20 cellular contexts compared by ENCODE assay signal in the genomic region with DNA sequence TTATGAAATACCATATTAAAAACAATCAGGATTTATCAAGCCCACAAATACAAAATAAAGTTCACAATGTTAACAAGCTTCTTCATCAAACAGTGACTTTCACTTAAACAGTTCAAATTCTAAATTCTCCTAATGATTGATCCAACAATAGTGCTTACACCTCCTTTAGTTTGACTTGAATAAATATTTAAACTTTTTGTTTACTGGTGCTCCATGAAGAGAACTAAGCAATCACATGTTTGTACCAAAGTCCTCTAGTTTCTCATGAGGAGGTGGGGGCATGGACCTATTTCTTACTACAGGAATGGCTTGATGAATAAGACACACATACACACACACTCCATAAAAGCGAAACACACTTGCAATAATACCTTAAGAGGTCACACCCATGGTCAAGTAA.
DNase-seq lines count a peak whose midpoint lies in the region; ATAC-seq, FAIRE-seq and TF ChIP-seq lines count a peak whose summit lies in the region.
"Had no signal": no experiment of that assay in that cellular context is flagged by ENCODE, and none has a peak within 500 bp of the region (broad histone marks: within the 10 kb centered on the region; RNA-seq: fewer than 3 reads in every experiment).

No MANE protein-coding gene starts in this region.

- peak overlapping the region; percentile 2 for H3K27ac Mint-ChIP-seq in activated CD4-positive, alpha-beta memory T cell treated with anti-CD3 and anti-CD28 coated beads for 36 hours
- H3K27ac Mint-ChIP-seq in activated CD4-positive, alpha-beta memory T cell treated with anti-CD3 and anti-CD28 coated beads, Interleukin-2, amount 10 ng/mL, durations not matched to agents 7 days and 5 days = no peak overlapping the region
- H3K27ac Mint-ChIP-seq: HFFc6 had no signal

- ATAC-seq in A549 = no peak
- peak; percentile 45 for ATAC-seq in HepG2
- ATAC-seq in right cardiac atrium = no peak

- FAIRE-seq in A549 (lab: Jason Lieb, UNC) (no peak), GM18507 (lab: Jason Lieb, UNC) (peak; percentile 15), HepG2 (lab: Jason Lieb, UNC) (peak; percentile 65)
- FAIRE-seq: D721Med had no signal

- H3K9me3 ChIP-seq in A549 (no peaks in the 10 kb centered on the region), HepG2 (ENCODE audit: low read length) (no peaks in the 10 kb centered on the region), right cardiac atrium (ENCODE audit: control insufficient read depth, low read length) (no peaks in the 10 kb centered on the region)

- no peak overlapping the region for H3K4me3 ChIP-seq in A549
- H3K4me3 ChIP-seq in HepG2 (replicated peaks in 1 of 3; ENCODE audit: insufficient read depth in 1 of 3, low read depth in 2 of 3, low read length in 3 of 3) = no peak overlapping the region
- H3K4me3 ChIP-seq in right cardiac atrium (ENCODE audit: low read length) = no peak overlapping the region

- POLR2A ChIA-PET in activated CD4-positive, alpha-beta memory T cell treated with anti-CD3 and anti-CD28 coated beads for 36 hours (lab: Charles Lee) = interaction anchor here (0.7 kb wide), 1 partner anchor 14 kb away, joined by 4 read pairs; no protein-coding TSS in a partner anchor
- POLR2A ChIA-PET in activated CD4-positive, alpha-beta memory T cell treated with anti-CD3 and anti-CD28 coated beads, Interleukin-2, amount 10 ng/mL, durations not matched to agents 7 days and 5 days (lab: Charles Lee) = interaction anchor here (1.5 kb wide), 1 partner anchor 9 kb away, joined by 3 read pairs; no protein-coding TSS in a partner anchor
- POLR2A ChIA-PET in A549 (lab: Yijun Ruan, JAX) (no interaction called here), HepG2 (lab: Yijun Ruan, JAX) (no interaction called here)

- H3K4me3 Mint-ChIP-seq in activated CD4-positive, alpha-beta memory T cell treated with anti-CD3 and anti-CD28 coated beads for 36 hours = no peak overlapping the region
- no peak overlapping the region for H3K4me3 Mint-ChIP-seq in activated CD4-positive, alpha-beta memory T cell treated with anti-CD3 and anti-CD28 coated beads, Interleukin-2, amount 10 ng/mL, durations not matched to agents 7 days and 5 days
- H3K4me3 Mint-ChIP-seq: B cell, HFFc6 had no signal

- H4K20me1 ChIP-seq in HepG2 (ENCODE audit: insufficient read depth, low read length) = no peaks in the 10 kb centered on the region; the same call in 1 of the 2 replicates

- no peaks in the 10 kb centered on the region for H3K9me3 Mint-ChIP-seq in activated CD4-positive, alpha-beta memory T cell treated with anti-CD3 and anti-CD28 coated beads for 36 hours
- no peaks in the 10 kb centered on the region for H3K9me3 Mint-ChIP-seq in activated CD4-positive, alpha-beta memory T cell treated with anti-CD3 and anti-CD28 coated beads, Interleukin-2, amount 10 ng/mL, durations not matched to agents 7 days and 5 days
- H3K9me3 Mint-ChIP-seq: HFFc6 had no signal

- CTCF ChIA-PET in activated CD4-positive, alpha-beta memory T cell treated with anti-CD3 and anti-CD28 coated beads for 36 hours (lab: Charles Lee) = interaction anchor here (0.9 kb wide), 1 partner anchor 50 kb away, joined by 3 read pairs; no protein-coding TSS in a partner anchor
- CTCF ChIA-PET in activated CD4-positive, alpha-beta memory T cell treated with anti-CD3 and anti-CD28 coated beads, Interleukin-2, amount 10 ng/mL, durations not matched to agents 7 days and 5 days (lab: Charles Lee) = no interaction called here
- CTCF ChIA-PET in A549 (lab: Yijun Ruan, JAX) = interaction anchor here (1.1 kb wide), 1 partner anchor 51 kb away, joined by 3 read pairs; no protein-coding TSS in a partner anchor
- CTCF ChIA-PET in HepG2 (lab: Yijun Ruan, JAX; ENCODE audit: low intra/inter-chr PET ratio, low total read pairs) = no interaction called here

- TF ChIP-seq EP300 in A549 (IDR thresholded peaks at IDR 0.05) (no peak), HepG2 (IDR thresholded peaks at IDR 0.05; ENCODE audit: low read depth in 2 of 2, low read length in 2 of 2) (peak in 1 of 2 experiments; percentile 45; a peak in 2 of 4 replicates), HepG2 (CRISPR knock-in tag; IDR thresholded peaks at IDR 0.05; ENCODE audit: borderline replicate concordance) (no peak)

- TF ChIP-seq POLR2A in A549 (IDR thresholded peaks at IDR 0.05; ENCODE audit: low read length) (no peak), HepG2 (IDR thresholded peaks at IDR 0.05; ENCODE audit: insufficient read depth in 1 of 2, low read depth in 2 of 2, low read length in 2 of 2) (no peak)

- no TSS peak for BruUV-seq in HepG2 (replicated peaks; lab: Mats Ljungman, UMichigan)

- TF ChIP-seq RAD21 in A549 (conservative IDR thresholded peaks at IDR 0.05 in 1 of 2, IDR thresholded peaks at IDR 0.05 in 1 of 2) (no peak), HepG2 (CRISPR knock-in tag; IDR thresholded peaks at IDR 0.05) (no peak)

- in situ Hi-C loops in HepG2 (cut with HindIII; ENCODE audit: extremely low pct_ligation_motif_present, low pct_unique_long_range_greater_than_20kb) = no loop called here

- H3K27ac ChIP-seq in A549 = 0 out of 6 replicates have a peak overlapping the region, but pooled peaks of 1 of the 2 experiments have one; percentile 17
- H3K27ac ChIP-seq in HepG2 (ENCODE audit: extremely low read length, insufficient read depth, low read length) = peak overlapping the region; percentile 26
- no peak overlapping the region for H3K27ac ChIP-seq in right cardiac atrium (ENCODE audit: low read length)

- DNase-seq in activated CD4-positive, alpha-beta memory T cell treated with anti-CD3 and anti-CD28 coated beads for 36 hours = no peak
- DNase-seq in activated CD4-positive, alpha-beta memory T cell treated with anti-CD3 and anti-CD28 coated beads, Interleukin-2, amount 10 ng/mL, durations not matched to agents 7 days and 5 days = no peak
- peak in 1 of 2 experiments; percentile 4 for DNase-seq in A549 (ENCODE audit: low read depth in 1 of 2, low spot score in 1 of 2)
- no peak for DNase-seq in GM18507 (ENCODE audit: extremely low spot score, insufficient read length, low read depth)
- no peak for DNase-seq in HepG2 (ENCODE audit: low spot score)
- DNase-seq in NCI-H345 (lab: John Stamatoyannopoulos, UW) = no peak
- DNase-seq in right cardiac atrium = no peak
- no peak for DNase-seq in SK-N-DZ (ENCODE audit: low spot score)
- DNase-seq: 8988T, DMS79 treated with DMSO at 0.1 percent for 48 hours, H7, HFFc6, KG1, NCI-H1105 treated with DMSO at 0.1 percent for 48 hours, NCI-H1694, NCI-H510A treated with DMSO at 0.1 percent for 48 hours, NCI-H774, SHP77 treated with DMSO at 0.1 percent for 48 hours had no signal

- H3K36me3 Mint-ChIP-seq in activated CD4-positive, alpha-beta memory T cell treated with anti-CD3 and anti-CD28 coated beads for 36 hours = peaks cover 5% of the 10 kb centered on the region
- H3K36me3 Mint-ChIP-seq in activated CD4-positive, alpha-beta memory T cell treated with anti-CD3 and anti-CD28 coated beads, Interleukin-2, amount 10 ng/mL, durations not matched to agents 7 days and 5 days (ENCODE audit: low read depth) = peaks cover 60% of the 10 kb centered on the region

- no peaks in the 10 kb centered on the region for H3K27me3 ChIP-seq in HepG2 (ENCODE audit: control insufficient read depth in 1 of 2, insufficient read depth in 2 of 2, low read length in 2 of 2)
- H3K27me3 ChIP-seq in right cardiac atrium (ENCODE audit: control insufficient read depth, insufficient read depth) = no peaks in the 10 kb centered on the region

- TF ChIP-seq CTCF in A549 (IDR thresholded peaks at IDR 0.05) (no peak), HepG2 (CRISPR knock-in tag; IDR thresholded peaks at IDR 0.05) (no peak)

- 71% methylated on average over 1 of the region's 1 CpG for WGBS in A549 (ENCODE audit: missing lambda C conversion rate)
- 93% methylated on average over 1 of the region's 1 CpG for WGBS in HepG2 (ENCODE audit: low lambda C conversion rate)
- WGBS in right cardiac atrium = 100% methylated on average over 1 of the region's 1 CpG

- intact Hi-C loops in activated CD4-positive, alpha-beta memory T cell treated with anti-CD3 and anti-CD28 coated beads for 36 hours (cut with micrococcal nuclease) = loop anchor here (2.0 to 10.0 kb wide), 6 partner anchors 157 to 886 kb away; partner anchors contain the start of gene LYRM7
- intact Hi-C loops in HepG2 (cut with micrococcal nuclease; ENCODE audit: unreplicated experiment) = no loop called here
- intact Hi-C loops in right cardiac atrium (cut with DNase I) = no loop called here

- no peak overlapping the region for H3K9ac ChIP-seq in HepG2 (ENCODE audit: insufficient read depth, low read depth, low read length)

- H3K79me2 ChIP-seq in HepG2 (ENCODE audit: insufficient read depth, low read length) = peaks cover 2% of the 10 kb centered on the region

- no peaks in the 10 kb centered on the region for H3K27me3 Mint-ChIP-seq in activated CD4-positive, alpha-beta memory T cell treated with anti-CD3 and anti-CD28 coated beads for 36 hours
- no peaks in the 10 kb centered on the region for H3K27me3 Mint-ChIP-seq in activated CD4-positive, alpha-beta memory T cell treated with anti-CD3 and anti-CD28 coated beads, Interleukin-2, amount 10 ng/mL, durations not matched to agents 7 days and 5 days
- H3K27me3 Mint-ChIP-seq: B cell had no signal

- peaks cover 87% of the 10 kb centered on the region for H3K4me1 Mint-ChIP-seq in activated CD4-positive, alpha-beta memory T cell treated with anti-CD3 and anti-CD28 coated beads for 36 hours (ENCODE audit: low read depth)
- H3K4me1 Mint-ChIP-seq in activated CD4-positive, alpha-beta memory T cell treated with anti-CD3 and anti-CD28 coated beads, Interleukin-2, amount 10 ng/mL, durations not matched to agents 7 days and 5 days = peaks cover 74% of the 10 kb centered on the region

- H3K4me2 ChIP-seq in A549 = peak overlapping the region; percentile 58; the same call in 2 of the 3 replicates
- H3K4me2 ChIP-seq in HepG2 (ENCODE audit: low read depth, low read length) = peak overlapping the region; percentile 8; the same call in 1 of the 2 replicates

- peaks cover 5% of the 10 kb centered on the region in 2 experiments; a peak in 1 of 5 replicates for H3K36me3 ChIP-seq in HepG2 (replicated peaks in 1 of 2; ENCODE audit: control insufficient read depth in 1 of 2, insufficient read depth in 2 of 2, low read length in 2 of 2)

- no peak overlapping the region for H2AFZ ChIP-seq in HepG2 (ENCODE audit: low read length)

- H3K4me1 ChIP-seq in A549 (peaks cover 49% of the 10 kb centered on the region), HepG2 (ENCODE audit: insufficient read depth, low read length) (peaks cover 43% of the 10 kb centered on the region), right cardiac atrium (ENCODE audit: control insufficient read depth, insufficient read depth, low read length) (no peaks in the 10 kb centered on the region)

TF ChIP-seq in A549, 52 proteins besides CTCF, POLR2A, EP300 and RAD21 (continues in another document):
- TF ChIP-seq PHF8 (IDR thresholded peaks at IDR 0.05; ENCODE audit: borderline replicate concordance, low read depth) = no peak
- no peak for TF ChIP-seq HEYL (CRISPR knock-in tag; IDR thresholded peaks at IDR 0.05)
- TF ChIP-seq CBX2 (IDR thresholded peaks at IDR 0.05; ENCODE audit: borderline replicate concordance, low read depth) = no peak

TF ChIP-seq in HepG2, 621 proteins besides CTCF, POLR2A, EP300 and RAD21 (continues in another document):
- TF ChIP-seq NFIC (IDR thresholded peaks at IDR 0.05; ENCODE audit: low read length) (0 out of 2 replicates have a peak, but pooled peaks have one; percentile 19), SOX5 (CRISPR knock-in tag; IDR thresholded peaks at IDR 0.05; ENCODE audit: borderline replicate concordance) (peak; percentile 52; the same call in 1 of the 2 replicates), ZNF709 (CRISPR knock-in tag; IDR thresholded peaks at IDR 0.05) (no peak)

Comparison
In these comparisons a context has a peak if more than half of its experiments do, and no peak if none do; other contexts are left out.
1. CTCF ChIA-PET loops: an anchor here in activated CD4-positive, alpha-beta memory T cell treated with anti-CD3 and anti-CD28 coated beads for 36 hours (0.9 kb wide) and A549 (1.1 kb wide); none called in activated CD4-positive, alpha-beta memory T cell treated with anti-CD3 and anti-CD28 coated beads, Interleukin-2, amount 10 ng/mL, durations not matched to agents 7 days and 5 days and HepG2.
2. POLR2A ChIA-PET loops: an anchor here in activated CD4-positive, alpha-beta memory T cell treated with anti-CD3 and anti-CD28 coated beads for 36 hours (0.7 kb wide) and activated CD4-positive, alpha-beta memory T cell treated with anti-CD3 and anti-CD28 coated beads, Interleukin-2, amount 10 ng/mL, durations not matched to agents 7 days and 5 days (1.5 kb wide); none called in A549 and HepG2.